ENCODE assay signal across 21 cellular contexts in genomic region chr3:107001635-107002034, GRCh38.
"Had no signal": no experiment of that assay in that cellular context is flagged by ENCODE, and none has a peak within 500 bp of the region (broad histone marks: within the 10 kb centered on the region; RNA-seq: fewer than 3 reads in every experiment).

No MANE protein-coding gene starts in this region.

- H3K27me3 Mint-ChIP-seq: activated B cell treated with CpG ODN at 0.5 μM for 24 hours; activated naive CD8-positive, alpha-beta T cell treated with anti-CD3 and anti-CD28 coated beads, Interleukin-2, amount 10 ng/mL, durations not matched to agents 7 days and 5 days; dendritic cell treated with granulocyte-macrophage colony-stimulating factor and Interleukin-4, amounts not matched to agents 40 ng/mL and 50 ng/mL, for 4 days; effector memory CD8-positive, alpha-beta T cell had no signal

- H3K36me3 Mint-ChIP-seq: activated naive CD8-positive, alpha-beta T cell treated with anti-CD3 and anti-CD28 coated beads, Interleukin-2, amount 10 ng/mL, durations not matched to agents 7 days and 5 days; immature natural killer cell; naive thymus-derived CD4-positive, alpha-beta T cell had no signal

- H3K9me3 ChIP-seq: tibial artery, vagina had no signal

- H3K4me1 Mint-ChIP-seq: activated naive CD8-positive, alpha-beta T cell treated with anti-CD3 and anti-CD28 coated beads, Interleukin-2, amount 10 ng/mL, durations not matched to agents 7 days and 5 days had no signal

- H3K4me3 ChIP-seq: lung, skin epidermis, tibial artery, vagina had no signal

- H3K27me3 ChIP-seq: tibial artery, vagina had no signal

- DNase-seq: activated B cell treated with CpG ODN at 0.5 μM for 24 hours; activated CD4-positive, alpha-beta T cell treated with anti-CD3 and anti-CD28 coated beads for 48 hours; activated CD8-positive, alpha-beta memory T cell treated with anti-CD3 and anti-CD28 coated beads, Interleukin-2, amount 50 U/mL, for 48 hours; activated CD8-positive, alpha-beta T cell treated with anti-CD3 and anti-CD28 coated beads, Interleukin-2, amount 10 ng/mL, durations not matched to agents 7 days and 5 days; activated gamma-delta T cell treated with Interleukin-2 at 50 U/mL for 16 hours; activated naive CD8-positive, alpha-beta T cell treated with anti-CD3 and anti-CD28 coated beads, Interleukin-2, amount 10 ng/mL, durations not matched to agents 7 days and 5 days; anterior cingulate cortex; effector memory CD8-positive, alpha-beta T cell; head of caudate nucleus; immature natural killer cell; left colon; naive thymus-derived CD4-positive, alpha-beta T cell; posterior cingulate gyrus; retina; stimulated activated CD4-positive, alpha-beta T cell treated with anti-CD3 and anti-CD28 coated beads, Interleukin-4, amount 100 ng/mL, for 24 hours; stimulated activated naive CD4-positive, alpha-beta T cell; tibial artery had no signal

- H3K27ac ChIP-seq: skin epidermis, tibial artery, vagina had no signal

- H3K4me1 ChIP-seq: tibial artery, vagina had no signal

- H3K4me3 Mint-ChIP-seq: activated B cell treated with CpG ODN at 0.5 μM for 24 hours; activated CD8-positive, alpha-beta T cell treated with anti-CD3 and anti-CD28 coated beads, Interleukin-2, amount 10 ng/mL, durations not matched to agents 7 days and 5 days; activated naive CD8-positive, alpha-beta T cell treated with anti-CD3 and anti-CD28 coated beads, Interleukin-2, amount 10 ng/mL, durations not matched to agents 7 days and 5 days; dendritic cell treated with granulocyte-macrophage colony-stimulating factor and Interleukin-4, amounts not matched to agents 40 ng/mL and 50 ng/mL, for 4 days; effector memory CD8-positive, alpha-beta T cell; immature natural killer cell; naive thymus-derived CD4-positive, alpha-beta T cell had no signal

- H3K36me3 ChIP-seq: tibial artery, vagina had no signal

- H3K27ac Mint-ChIP-seq: activated B cell treated with CpG ODN at 0.5 μM for 24 hours; activated CD8-positive, alpha-beta T cell treated with anti-CD3 and anti-CD28 coated beads, Interleukin-2, amount 10 ng/mL, durations not matched to agents 7 days and 5 days; activated naive CD8-positive, alpha-beta T cell treated with anti-CD3 and anti-CD28 coated beads, Interleukin-2, amount 10 ng/mL, durations not matched to agents 7 days and 5 days; dendritic cell treated with granulocyte-macrophage colony-stimulating factor and Interleukin-4, amounts not matched to agents 40 ng/mL and 50 ng/mL, for 4 days; effector memory CD8-positive, alpha-beta T cell; immature natural killer cell; naive thymus-derived CD4-positive, alpha-beta T cell had no signal
